Comparison of ENCODE assay signal across 1 cellular context in genomic region chr12:65280306-65280705, GRCh38.
TF ChIP-seq lines count a peak whose summit lies in the region.

No MANE protein-coding gene starts in this region.

TF ChIP-seq in endothelial cell of umbilical vein, 7 proteins besides CTCF, POLR2A, EP300 and RAD21 (continued from another document):
- TF ChIP-seq GATA2 (IDR thresholded peaks at IDR 0.05; ENCODE audit: insufficient read depth, insufficient read length, low read depth, low read length) (no peak), FOS (IDR thresholded peaks at IDR 0.05; ENCODE audit: borderline replicate concordance, insufficient read depth, low read length) (no peak)
